ENCODE assay signal across 34 cellular contexts in the genomic region with DNA sequence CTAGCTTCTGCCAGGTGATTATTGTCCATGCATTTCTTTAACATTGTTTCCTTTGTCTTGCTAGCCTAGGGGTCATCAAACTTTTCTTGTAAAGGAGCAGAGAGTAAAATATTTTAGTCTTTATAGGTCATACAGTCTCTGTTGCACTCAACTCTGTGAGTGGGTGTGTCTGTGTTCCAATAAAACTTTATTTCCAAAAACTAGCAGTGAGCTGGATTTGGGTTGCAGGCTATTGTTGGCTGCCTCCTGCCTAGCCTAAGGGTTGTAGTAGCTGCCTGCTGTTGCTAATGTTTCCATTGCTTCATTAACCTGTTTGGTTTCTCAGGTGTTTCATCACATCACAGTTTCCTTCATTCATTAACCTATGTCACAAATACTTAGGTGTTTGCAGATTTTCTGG.
A peak's percentile ranks its signal among the peaks of the same experiment; 100 is the strongest.
DNase-seq lines count a peak whose midpoint lies in the region; ATAC-seq, FAIRE-seq and TF ChIP-seq lines count a peak whose summit lies in the region.
"Had no signal": no experiment of that assay in that cellular context is flagged by ENCODE, and none has a peak within 500 bp of the region (broad histone marks: within the 10 kb centered on the region; RNA-seq: fewer than 3 reads in every experiment).

No MANE protein-coding gene starts in this region.

- FAIRE-seq in HepG2 (lab: Jason Lieb, UNC) (no peak), K562 (lab: Jason Lieb, UNC) (no peak)
- FAIRE-seq: A204.1, A549, D721Med had no signal

- no peak overlapping the region for H3K9ac ChIP-seq in HepG2 (ENCODE audit: insufficient read depth, low read depth, low read length)
- H3K9ac ChIP-seq in K562 (ENCODE audit: insufficient read depth in 1 of 2, low read depth in 2 of 2, low read length in 2 of 2) = no peak overlapping the region
- H3K9ac ChIP-seq: BLaER1; BLaER1 treated with 17β-estradiol and CSF1 and Interleukin-3, amounts not matched to agents 10 nM and 100 nM had no signal

- no peak for ATAC-seq in HepG2
- no peak for ATAC-seq in right lobe of liver
- no peak for ATAC-seq in K562
- ATAC-seq in lower lobe of right lung = no peak
- ATAC-seq: A549; CD8-positive, alpha-beta T cell had no signal

- H3K9me3 ChIP-seq in HepG2 (ENCODE audit: low read length) (peaks cover 19% of the 10 kb centered on the region), right lobe of liver (peaks cover 0 to 2% (median 0%) of the 10 kb centered on the region in 4 donors), K562 (replicated peaks; ENCODE audit: control insufficient read depth, insufficient read depth, low read depth, low read length) (no peaks in the 10 kb centered on the region; the same call in 1 of the 2 replicates), lower lobe of right lung (peaks cover 15% of the 10 kb centered on the region)
- H3K9me3 ChIP-seq: BE2C had no signal

- H3K27ac ChIP-seq in HepG2 (ENCODE audit: extremely low read length, insufficient read depth, low read length) = no peak overlapping the region
- no peak overlapping the region for H3K27ac ChIP-seq in right lobe of liver
- H3K27ac ChIP-seq in K562 (ENCODE audit: extremely low read depth, low read depth, low read length) = no peak overlapping the region
- no peak overlapping the region for H3K27ac ChIP-seq in lower lobe of right lung
- H3K27ac ChIP-seq: 22Rv1; A549; BLaER1; BLaER1 treated with 17β-estradiol and CSF1 and Interleukin-3, amounts not matched to agents 10 nM and 100 nM; C4-2B had no signal

- no peaks in the 10 kb centered on the region for H3K9me1 ChIP-seq in K562 (ENCODE audit: control insufficient read depth, insufficient read depth, low read length)

- H3K4me3 ChIP-seq in HepG2 (replicated peaks in 1 of 3; ENCODE audit: insufficient read depth in 1 of 3, low read depth in 2 of 3, low read length in 3 of 3) (no peak overlapping the region), right lobe of liver (no peak overlapping the region), K562 (no peak overlapping the region), epithelial cell of esophagus (ENCODE audit: low read length) (no peak overlapping the region), lower lobe of right lung (no peak overlapping the region)
- H3K4me3 ChIP-seq: A549; BLaER1; BLaER1 treated with 17β-estradiol and CSF1 and Interleukin-3, amounts not matched to agents 10 nM and 100 nM had no signal

- no peak for TF ChIP-seq CTCF in HepG2 (CRISPR knock-in tag; IDR thresholded peaks at IDR 0.05)
- no peak for TF ChIP-seq CTCF in right lobe of liver (IDR thresholded peaks at IDR 0.05)
- no peak for TF ChIP-seq CTCF in K562 (IDR thresholded peaks at IDR 0.05 in 2 of 3, conservative IDR thresholded peaks at IDR 0.05 in 1 of 3; ENCODE audit: insufficient read depth in 2 of 3, low read depth in 1 of 3, low read length in 3 of 3)
- no peak for TF ChIP-seq CTCF in epithelial cell of esophagus (IDR thresholded peaks at IDR 0.05; ENCODE audit: insufficient read depth, low read depth, low read length, missing control alignments)
- no peak for TF ChIP-seq CTCF in lower lobe of right lung (IDR thresholded peaks at IDR 0.05)

- no peak overlapping the region for H2AFZ ChIP-seq in HepG2 (ENCODE audit: low read length)
- no peak overlapping the region for H2AFZ ChIP-seq in K562 (ENCODE audit: low read depth, low read length)

- H3K79me2 ChIP-seq in HepG2 (ENCODE audit: insufficient read depth, low read length) (no peaks in the 10 kb centered on the region), K562 (ENCODE audit: control insufficient read depth, insufficient read depth, low read length) (no peaks in the 10 kb centered on the region)

- TF ChIP-seq EP300 in HepG2 (IDR thresholded peaks at IDR 0.05; ENCODE audit: low read depth in 2 of 2, low read length in 2 of 2) = no peak
- no peak for TF ChIP-seq EP300 in HepG2 (CRISPR knock-in tag; IDR thresholded peaks at IDR 0.05; ENCODE audit: borderline replicate concordance)
- no peak for TF ChIP-seq EP300 in K562 (IDR thresholded peaks at IDR 0.05; ENCODE audit: low read length)

- no peak for DNase-seq in HepG2 (ENCODE audit: low spot score)
- DNase-seq in right lobe of liver = no peak
- DNase-seq in K562 (ENCODE audit: extremely low read depth in 1 of 4, low spot score in 3 of 4) = no peak
- peak; percentile 2 for DNase-seq in epithelial cell of esophagus (ENCODE audit: low read depth)
- peak; percentile 4 for DNase-seq in renal cortical epithelial cell (ENCODE audit: low read depth)
- no peak for DNase-seq in lower lobe of right lung
- no peak for DNase-seq in T-helper 2 cell
- DNase-seq in HuH-7.5 (ENCODE audit: low spot score) = no peak
- DNase-seq: 8988T; ACHN; AML-193; BE2C; C1 segment of cervical spinal cord; Calu3; CD4-positive, alpha-beta memory T cell; CD4-positive, alpha-beta T cell; CD4-positive, CD25-positive, alpha-beta regulatory T cell; CD8-positive, alpha-beta memory T cell; CD8-positive, alpha-beta T cell; COR-L47; DMS 273 treated with DMSO at 0.1 percent for 48 hours; DMS153; DMS53; DMS79; DMS79 treated with DMSO at 0.1 percent for 48 hours; DND-41; EL had no signal

- intact Hi-C loops in HepG2 (cut with micrococcal nuclease; ENCODE audit: unreplicated experiment) = no loop called here
- intact Hi-C loops in right lobe of liver (cut with DNase I) = no loop called here
- intact Hi-C loops in K562 (cut with micrococcal nuclease) = no loop called here
- intact Hi-C loops in lower lobe of right lung (cut with DNase I) = no loop called here

- POLR2A ChIA-PET in HepG2 (lab: Yijun Ruan, JAX) (no interaction called here), K562 (lab: Yijun Ruan, JAX) (interaction anchor here (1.0 kb wide), 1 partner anchor 12 kb away, joined by 3 read pairs; no protein-coding TSS in a partner anchor)

- CTCF ChIA-PET in HepG2 (lab: Yijun Ruan, JAX; ENCODE audit: low intra/inter-chr PET ratio, low total read pairs) (no interaction called here), K562 (lab: Yijun Ruan, JAX; ENCODE audit: low intra/inter-chr PET ratio) (no interaction called here)

- no TSS peak for BruUV-seq in HepG2 (replicated peaks; lab: Mats Ljungman, UMichigan)
- BruUV-seq in K562 (replicated peaks; lab: Mats Ljungman, UMichigan) = no TSS peak

- TF ChIP-seq POLR2A in HepG2 (IDR thresholded peaks at IDR 0.05; ENCODE audit: insufficient read depth in 1 of 2, low read depth in 2 of 2, low read length in 2 of 2) (no peak), right lobe of liver (IDR thresholded peaks at IDR 0.05) (no peak), K562 (conservative IDR thresholded peaks at IDR 0.05) (no peak)

- no peaks in the 10 kb centered on the region for H3K36me3 ChIP-seq in HepG2 (replicated peaks in 1 of 2; ENCODE audit: control insufficient read depth in 1 of 2, insufficient read depth in 2 of 2, low read length in 2 of 2)
- H3K36me3 ChIP-seq in right lobe of liver = no peaks in the 10 kb centered on the region
- H3K36me3 ChIP-seq in K562 (ENCODE audit: control insufficient read depth, insufficient read depth, low read length) = no peaks in the 10 kb centered on the region
- H3K36me3 ChIP-seq in lower lobe of right lung = no peaks in the 10 kb centered on the region
- H3K36me3 ChIP-seq: BE2C, BLaER1 had no signal

- no peak overlapping the region for H3K4me2 ChIP-seq in HepG2 (ENCODE audit: low read depth, low read length)
- H3K4me2 ChIP-seq in K562 (ENCODE audit: insufficient read depth, low read length) = no peak overlapping the region
- H3K4me2 ChIP-seq: A549; BLaER1; BLaER1 treated with 17β-estradiol and CSF1 and Interleukin-3, amounts not matched to agents 10 nM and 100 nM had no signal

- H3K27me3 ChIP-seq in HepG2 (ENCODE audit: control insufficient read depth in 1 of 2, insufficient read depth in 2 of 2, low read length in 2 of 2) = no peaks in the 10 kb centered on the region; a peak in 2 of 5 replicates
- H3K27me3 ChIP-seq in right lobe of liver = no peaks in the 10 kb centered on the region
- H3K27me3 ChIP-seq in K562 (ENCODE audit: control insufficient read depth in 2 of 2, insufficient read depth in 2 of 2, low read length in 2 of 2) = no peaks in the 10 kb centered on the region; a peak in 1 of 5 replicates
- peaks cover 5% of the 10 kb centered on the region for H3K27me3 ChIP-seq in lower lobe of right lung (ENCODE audit: low read depth)
- H3K27me3 ChIP-seq: BE2C; BLaER1; BLaER1 treated with 17β-estradiol and CSF1 and Interleukin-3, amounts not matched to agents 10 nM and 100 nM had no signal

- in situ Hi-C loops in HepG2 (cut with HindIII; ENCODE audit: extremely low pct_ligation_motif_present, low pct_unique_long_range_greater_than_20kb) (no loop called here), K562 (cut with MboI) (no loop called here)

- H4K20me1 ChIP-seq in HepG2 (ENCODE audit: insufficient read depth, low read length) (no peaks in the 10 kb centered on the region), K562 (replicated peaks; ENCODE audit: control insufficient read depth, insufficient read depth, low read length) (no peaks in the 10 kb centered on the region)
- H4K20me1 ChIP-seq: BLaER1; BLaER1 treated with 17β-estradiol and CSF1 and Interleukin-3, amounts not matched to agents 10 nM and 100 nM had no signal

- TF ChIP-seq RAD21 in HepG2 (CRISPR knock-in tag; IDR thresholded peaks at IDR 0.05) (no peak), K562 (CRISPR knock-in tag; conservative IDR thresholded peaks at IDR 0.05 in 1 of 2, IDR thresholded peaks at IDR 0.05 in 1 of 2) (no peak)

- no peaks in the 10 kb centered on the region for H3K4me1 ChIP-seq in HepG2 (ENCODE audit: insufficient read depth, low read length)
- no peaks in the 10 kb centered on the region for H3K4me1 ChIP-seq in right lobe of liver
- no peaks in the 10 kb centered on the region for H3K4me1 ChIP-seq in K562 (replicated peaks in 1 of 2; ENCODE audit: control insufficient read depth in 2 of 2, insufficient read depth in 2 of 2, low read length in 2 of 2)
- no peaks in the 10 kb centered on the region for H3K4me1 ChIP-seq in lower lobe of right lung
- H3K4me1 ChIP-seq: A549; BE2C; BLaER1; BLaER1 treated with 17β-estradiol and CSF1 and Interleukin-3, amounts not matched to agents 10 nM and 100 nM had no signal

TF ChIP-seq in HepG2, 621 proteins besides CTCF, POLR2A, EP300 and RAD21 (continues in another document):
- TF ChIP-seq ZSCAN20 (CRISPR knock-in tag; IDR thresholded peaks at IDR 0.05; ENCODE audit: borderline replicate concordance) = no peak

TF ChIP-seq in K562, 482 proteins besides CTCF, POLR2A, EP300 and RAD21 (continues in another document):
- no peak for TF ChIP-seq EP400 (IDR thresholded peaks at IDR 0.05)

Comparison
In these comparisons a context has a peak if more than half of its experiments do, and no peak if none do; other contexts are left out.
1. DNase-seq: peak in epithelial cell of esophagus (single experiment) and renal cortical epithelial cell (single experiment); none in HepG2 (single experiment), right lobe of liver (0 of 3), K562 (0 of 4), lower lobe of right lung (single experiment), T-helper 2 cell (0 of 5) and HuH-7.5 (single experiment).